ENCODE assay signal across 10 cellular contexts in genomic region chr4:5478697-5479096, GRCh38.
"Had no signal": no experiment of that assay in that cellular context is flagged by ENCODE, and none has a peak within 500 bp of the region (broad histone marks: within the 10 kb centered on the region; RNA-seq: fewer than 3 reads in every experiment).

No MANE protein-coding gene starts in this region.

- H3K9me3 ChIP-seq: HAP-1 had no signal

- H3K27ac Mint-ChIP-seq: HFFc6, IgD-negative memory B cell had no signal

- H3K36me3 Mint-ChIP-seq: IgD-negative memory B cell had no signal

- H3K36me3 ChIP-seq: HAP-1 had no signal

- H3K4me3 Mint-ChIP-seq: HFFc6, IgD-negative memory B cell had no signal

- H3K4me1 ChIP-seq: HAP-1 had no signal

- ATAC-seq: HCT116, HepG2 had no signal

- H3K9ac ChIP-seq: GM23248 had no signal

- DNase-seq: GM23248, GOT3, H7, HFFc6, KBM-7 had no signal

- H3K27me3 Mint-ChIP-seq: IgD-negative memory B cell had no signal

- H3K27ac ChIP-seq: GM23248, HL-60 had no signal

- H3K4me3 ChIP-seq: GM23248, HAP-1 had no signal

- H3K4me1 Mint-ChIP-seq: IgD-negative memory B cell had no signal
